ENCODE assay signal across 1 cellular context in genomic region chr4:151099226-151099975, GRCh38.
TF ChIP-seq lines count a peak whose summit lies in the region.

TSS of gene RPS3A (plus strand) at chr4:151099628. CDS start at chr4:151099653, 25 bp downstream.

TF ChIP-seq in GM12878, 131 proteins besides CTCF, POLR2A, EP300 and RAD21 (continued from another document and continues in another):
- TF ChIP-seq E4F1 (IDR thresholded peaks at IDR 0.05; ENCODE audit: borderline replicate concordance, partially characterized antibody) (peak; percentile 82), ZNF384 (IDR thresholded peaks at IDR 0.05; ENCODE audit: borderline replicate concordance, low read depth, low read length) (no peak), ZBTB4 (CRISPR knock-in tag; IDR thresholded peaks at IDR 0.05) (no peak), BCL3 (IDR thresholded peaks at IDR 0.05; ENCODE audit: borderline replicate concordance, insufficient read depth, low read depth, low read length, poor library complexity, severe bottlenecking) (peak; percentile 30), ZSCAN29 (IDR thresholded peaks at IDR 0.05) (peak; percentile 84; the same call in 1 of the 2 replicates), JUND (IDR thresholded peaks at IDR 0.05; ENCODE audit: low read depth, low read length) (no peak), TCF12 (IDR thresholded peaks at IDR 0.05; ENCODE audit: low read depth, low read length) (peak; percentile 53; the same call in 1 of the 2 replicates), MYC (IDR thresholded peaks at IDR 0.05; ENCODE audit: insufficient read depth, insufficient read length, insufficient replicate concordance, low read length, severe bottlenecking) (peak; percentile 97), CHD4 (IDR thresholded peaks at IDR 0.05) (no peak), RBBP5 (conservative IDR thresholded peaks at IDR 0.05) (peak; percentile 95; the same call in 1 of the 2 replicates), ESRRA (IDR thresholded peaks at IDR 0.05; ENCODE audit: low read length) (no peak; the same call in 1 of the 2 replicates), NFYA (IDR thresholded peaks at IDR 0.05; ENCODE audit: borderline replicate concordance, low read depth, low read length) (no peak), PAX8 (IDR thresholded peaks at IDR 0.05) (no peak), RELB (IDR thresholded peaks at IDR 0.05; ENCODE audit: low read depth) (peak; percentile 69), NFIC (IDR thresholded peaks at IDR 0.05; ENCODE audit: low read depth, low read length) (peak; percentile 90), SMAD5 (IDR thresholded peaks at IDR 0.05; ENCODE audit: low read depth) (peak; percentile 98), ZBTB11 (CRISPR knock-in tag; IDR thresholded peaks at IDR 0.05) (no peak), MTA3 (IDR thresholded peaks at IDR 0.05; ENCODE audit: borderline replicate concordance, low read length) (peak; percentile 44; the same call in 1 of the 2 replicates), BMI1 (IDR thresholded peaks at IDR 0.05; ENCODE audit: borderline replicate concordance) (no peak), PML (IDR thresholded peaks at IDR 0.05; ENCODE audit: low read length) (peak; percentile 98), STAT1 (conservative IDR thresholded peaks at IDR 0.05) (no peak), USF1 (IDR thresholded peaks at IDR 0.05; ENCODE audit: borderline replicate concordance, extremely low read length, insufficient read depth, low read depth, low read length) (no peak), DPF2 (IDR thresholded peaks at IDR 0.05) (no peak; the same call in 1 of the 2 replicates), EGR1 (IDR thresholded peaks at IDR 0.05; ENCODE audit: borderline replicate concordance in 1 of 2, low read depth in 2 of 2, low read length in 2 of 2) (peak; percentile 66 to 88), EED (IDR thresholded peaks at IDR 0.05; ENCODE audit: low read depth) (peak; percentile 80), SRF (IDR thresholded peaks at IDR 0.05; ENCODE audit: low read depth in 2 of 2, low read length in 2 of 2) (no peak; a peak in 1 of 4 replicates), FOS (IDR thresholded peaks at IDR 0.05; ENCODE audit: borderline replicate concordance, extremely low read depth, insufficient read length) (no peak), ZZZ3 (IDR thresholded peaks at IDR 0.05; ENCODE audit: control insufficient read depth, insufficient read length, low read depth) (peak; percentile 54), POLR2AphosphoS2 (IDR thresholded peaks at IDR 0.05; ENCODE audit: low read depth, low read length) (peak; percentile 97), SUPT20H (IDR thresholded peaks at IDR 0.05; ENCODE audit: borderline replicate concordance, control insufficient read depth, low read depth, low read length) (no peak), CHD1 (IDR thresholded peaks at IDR 0.05; ENCODE audit: low read depth, low read length) (no peak), FOXM1 (IDR thresholded peaks at IDR 0.05; ENCODE audit: low read depth, low read length) (peak; percentile 91), SREBF1 (IDR thresholded peaks at IDR 0.05; ENCODE audit: low read length) (peak; percentile 75), HDAC2 (IDR thresholded peaks at IDR 0.05) (no peak), ZBTB40 (IDR thresholded peaks at IDR 0.05; ENCODE audit: borderline replicate concordance) (peak; percentile 91), FOXK2 (IDR thresholded peaks at IDR 0.05) (peak; percentile 70), MXI1 (IDR thresholded peaks at IDR 0.05; ENCODE audit: low read depth, low read length) (peak; percentile 85), PKNOX1 (IDR thresholded peaks at IDR 0.05) (0 out of 2 replicates have a peak, but pooled peaks have one; percentile 17), NRF1 (conservative IDR thresholded peaks at IDR 0.05; ENCODE audit: low read depth, low read length) (peak; percentile 50)
